Comparison of ENCODE assay signal across 15 cellular contexts in genomic region chr1:180165096-180165495, GRCh38.
"Had no signal": no experiment of that assay in that cellular context is flagged by ENCODE, and none has a peak within 500 bp of the region (broad histone marks: within the 10 kb centered on the region; RNA-seq: fewer than 3 reads in every experiment).

No MANE protein-coding gene starts in this region.

- H3K27me3 ChIP-seq: cardiac muscle cell, tibial nerve, vagina had no signal

- H3K4me3 Mint-ChIP-seq: activated CD4-positive, alpha-beta memory T cell treated with anti-CD3 and anti-CD28 coated beads for 36 hours; activated naive CD8-positive, alpha-beta T cell; activated T-cell treated with anti-CD3 and anti-CD28 coated beads, Interleukin-2, amount 50 U/mL, for 4 hours; naive thymus-derived CD4-positive, alpha-beta T cell had no signal

- H3K4me3 ChIP-seq: cardiac muscle cell, tibial nerve, vagina had no signal

- H3K9me3 ChIP-seq: tibial nerve, vagina had no signal

- DNase-seq: activated CD4-positive, alpha-beta memory T cell treated with anti-CD3 and anti-CD28 coated beads for 36 hours; activated gamma-delta T cell; activated T-cell treated with anti-CD3 and anti-CD28 coated beads, Interleukin-2, amount 50 U/mL, for 4 hours; foreskin fibroblast; glutamatergic neuron; hippocampal formation; naive thymus-derived CD4-positive, alpha-beta T cell; stimulated activated naive CD8-positive, alpha-beta T cell treated with anti-CD3 and anti-CD28 coated beads, Interleukin-15, Interleukin-2, amounts not matched to agents 100 U/mL and 50 U/mL, for 24 hours; T-helper 2 cell; WERI-Rb-1 had no signal

- H3K27ac Mint-ChIP-seq: activated CD4-positive, alpha-beta memory T cell treated with anti-CD3 and anti-CD28 coated beads for 36 hours; activated naive CD8-positive, alpha-beta T cell had no signal

- H3K36me3 ChIP-seq: cardiac muscle cell had no signal

- H3K27me3 Mint-ChIP-seq: activated CD4-positive, alpha-beta memory T cell treated with anti-CD3 and anti-CD28 coated beads for 36 hours; activated naive CD8-positive, alpha-beta T cell; naive thymus-derived CD4-positive, alpha-beta T cell had no signal

- H3K27ac ChIP-seq: cardiac muscle cell, tibial nerve, WERI-Rb-1 had no signal

- H3K9me3 Mint-ChIP-seq: activated CD4-positive, alpha-beta memory T cell treated with anti-CD3 and anti-CD28 coated beads for 36 hours; activated T-cell treated with anti-CD3 and anti-CD28 coated beads, Interleukin-2, amount 50 U/mL, for 4 hours; naive thymus-derived CD4-positive, alpha-beta T cell had no signal

- ATAC-seq: activated T-cell treated with anti-CD3 and anti-CD28 coated beads, Interleukin-2, amount 50 U/mL, for 4 hours; left lobe of liver; naive thymus-derived CD4-positive, alpha-beta T cell; stimulated activated naive CD8-positive, alpha-beta T cell treated with anti-CD3 and anti-CD28 coated beads, Interleukin-15, Interleukin-2, amounts not matched to agents 100 U/mL and 50 U/mL, for 24 hours had no signal
